In the genomic region with DNA sequence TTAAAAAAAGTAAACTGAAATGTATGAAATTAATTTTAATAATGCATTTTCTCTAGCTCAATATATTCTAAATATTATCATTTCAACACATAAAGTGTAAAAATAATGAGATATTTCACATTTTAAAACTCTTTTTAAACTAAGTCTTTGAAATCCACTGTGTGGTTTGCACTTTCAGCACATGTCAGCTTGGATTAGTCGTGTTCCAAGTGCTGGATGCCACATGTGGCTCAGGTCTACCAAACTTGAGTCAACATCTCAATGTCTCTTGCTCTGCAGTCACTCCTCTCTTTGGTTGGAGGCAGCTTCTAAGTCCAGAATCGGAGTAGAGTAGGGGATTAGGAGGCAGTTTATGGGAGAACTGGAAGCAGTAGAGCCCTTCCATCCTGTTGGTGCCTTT, we compare ENCODE assay signal across 20 cellular contexts.
DNase-seq lines count a peak whose midpoint lies in the region; ATAC-seq and TF ChIP-seq lines count a peak whose summit lies in the region.
"Had no signal": no experiment of that assay in that cellular context is flagged by ENCODE, and none has a peak within 500 bp of the region (broad histone marks: within the 10 kb centered on the region; RNA-seq: fewer than 3 reads in every experiment).

No MANE protein-coding gene starts in this region.

- H3K27me3 Mint-ChIP-seq in neural progenitor cell (ENCODE audit: insufficient read depth, low read depth), result peaks cover 2% of the 10 kb centered on the region

- no peak; the same call in 2 of the 3 replicates for ATAC-seq in SK-N-SH treated with all-trans-retinoic acid at 6 μM for 48 hours
- ATAC-seq: Panc1 had no signal

- H3K27me3 ChIP-seq in SK-N-SH (ENCODE audit: insufficient read depth) (no peaks in the 10 kb centered on the region), adipocyte (replicated peaks; ENCODE audit: control insufficient read depth, insufficient read depth, low read length) (no peaks in the 10 kb centered on the region), neural progenitor cell (no peaks in the 10 kb centered on the region), prostate gland (replicated peaks; ENCODE audit: insufficient read depth) (no peaks in the 10 kb centered on the region), SJCRH30 (no peaks in the 10 kb centered on the region; the same call in 1 of the 2 replicates)
- H3K27me3 ChIP-seq: MG63 had no signal

- POLR2A ChIA-PET in SK-N-SH (lab: Yijun Ruan, JAX), result no interaction called here

- CTCF ChIA-PET in SK-N-SH (lab: Yijun Ruan, JAX), result interaction anchor here (0.6 to 1.7 kb wide), 2 partner anchors 75 to 494 kb away, joined by 3 read pairs; no protein-coding TSS in a partner anchor

- H3K4me3 ChIP-seq in SK-N-SH (ENCODE audit: low read depth in 2 of 2, low read length in 1 of 2), result no peak overlapping the region
- H3K4me3 ChIP-seq in adipocyte (ENCODE audit: low read length), result no peak overlapping the region
- no peak overlapping the region for H3K4me3 ChIP-seq in neural progenitor cell
- no peak overlapping the region for H3K4me3 ChIP-seq in prostate gland
- H3K4me3 ChIP-seq in SJCRH30, result no peak overlapping the region
- H3K4me3 ChIP-seq: MG63 had no signal

- H3K4me2 ChIP-seq in SK-N-SH, result no peak overlapping the region
- no peak overlapping the region for H3K4me2 ChIP-seq in neural progenitor cell

- no peaks in the 10 kb centered on the region for H3K79me2 ChIP-seq in SK-N-SH (ENCODE audit: insufficient read depth)
- H3K79me2 ChIP-seq in neural progenitor cell (ENCODE audit: low read depth), result no peaks in the 10 kb centered on the region

- no peak for DNase-seq in SK-N-SH
- DNase-seq in adipocyte (ENCODE audit: low read depth), result peak; percentile 49
- peak; percentile 20 for DNase-seq in kidney tubule cell (ENCODE audit: low spot score)
- DNase-seq in neural progenitor cell (ENCODE audit: low spot score), result no peak
- DNase-seq in prostate gland (ENCODE audit: low spot score), result no peak
- no peak for DNase-seq in SJCRH30
- no peak for DNase-seq in activated T-cell treated with anti-CD3 and anti-CD28 coated beads, Interleukin-2, amount 50 U/mL, for 48 hours
- DNase-seq: EL; GF-D8; Kasumi-1; MG63; NCI-H1092; NCI-H1436; NCI-H187 treated with DMSO at 0.1 percent for 48 hours; NCI-H2107; NK-92 treated with Interleukin-12 subunit alpha and Interleukin-12 subunit beta, amount 100 ng/mL, for 24 hours; SIG-M5 had no signal

- H3K36me3 Mint-ChIP-seq in neural progenitor cell, result no peaks in the 10 kb centered on the region

- no peak overlapping the region for H3K27ac Mint-ChIP-seq in neural progenitor cell

- H3F3A ChIP-seq in SK-N-SH (replicated peaks; ENCODE audit: insufficient read depth) (no peaks in the 10 kb centered on the region), neural progenitor cell (ENCODE audit: low read depth) (peaks cover 4% of the 10 kb centered on the region)

- TF ChIP-seq EP300 in SK-N-SH (IDR thresholded peaks at IDR 0.05; ENCODE audit: borderline replicate concordance in 1 of 2, low read depth in 1 of 2, low read length in 1 of 2), result no peak

- no peak overlapping the region for H3K9ac ChIP-seq in SK-N-SH
- H3K9ac ChIP-seq in adipocyte (ENCODE audit: low read length), result no peak overlapping the region
- no peak overlapping the region for H3K9ac ChIP-seq in neural progenitor cell

- no peaks in the 10 kb centered on the region for H3K9me3 Mint-ChIP-seq in neural progenitor cell

- 77% methylated on average over 2 of the region's 2 CpGs for WGBS in SK-N-SH (ENCODE audit: low lambda C conversion rate)
- WGBS in prostate gland, result 93% methylated on average over 2 of the region's 2 CpGs

- H2AFZ ChIP-seq in SK-N-SH (ENCODE audit: low read depth), result no peak overlapping the region
- no peak overlapping the region for H2AFZ ChIP-seq in neural progenitor cell (replicated peaks)

- no peak for TF ChIP-seq RAD21 in SK-N-SH (IDR thresholded peaks at IDR 0.05; ENCODE audit: low read length)

- intact Hi-C loops in prostate gland (cut with DNase I), result no loop called here

- peaks cover 34% of the 10 kb centered on the region for H3K4me1 Mint-ChIP-seq in neural progenitor cell

- no peaks in the 10 kb centered on the region for H4K20me1 ChIP-seq in SK-N-SH (ENCODE audit: insufficient read depth)
- H4K20me1 ChIP-seq in neural progenitor cell (ENCODE audit: low read depth), result no peaks in the 10 kb centered on the region

- no peaks in the 10 kb centered on the region for H3K36me3 ChIP-seq in SK-N-SH (replicated peaks in 1 of 2; ENCODE audit: control insufficient read depth in 1 of 2, insufficient read depth in 2 of 2, low read length in 1 of 2)
- no peaks in the 10 kb centered on the region for H3K36me3 ChIP-seq in adipocyte (ENCODE audit: control insufficient read depth, insufficient read depth, low read length, severe bottlenecking)
- no peaks in the 10 kb centered on the region for H3K36me3 ChIP-seq in neural progenitor cell
- H3K36me3 ChIP-seq in prostate gland, result no peaks in the 10 kb centered on the region
- H3K36me3 ChIP-seq in SJCRH30, result no peaks in the 10 kb centered on the region
- H3K36me3 ChIP-seq: MG63 had no signal

- H3K4me3 Mint-ChIP-seq in neural progenitor cell, result no peak overlapping the region

- H3K9me2 ChIP-seq in SK-N-SH, result no peaks in the 10 kb centered on the region

- TF ChIP-seq CTCF in SK-N-SH (IDR thresholded peaks at IDR 0.05) (no peak), neural progenitor cell (IDR thresholded peaks at IDR 0.05) (no peak), prostate gland (IDR thresholded peaks at IDR 0.05) (no peak)

- H3K9me3 ChIP-seq in SK-N-SH (no peaks in the 10 kb centered on the region), adipocyte (ENCODE audit: control insufficient read depth, low read length) (no peaks in the 10 kb centered on the region), neural progenitor cell (ENCODE audit: low read depth) (no peaks in the 10 kb centered on the region), prostate gland (no peaks in the 10 kb centered on the region), SJCRH30 (replicated peaks) (no peaks in the 10 kb centered on the region)
- H3K9me3 ChIP-seq: MG63 had no signal

- H3K4me1 ChIP-seq in SK-N-SH (ENCODE audit: control insufficient read depth in 1 of 2, insufficient read depth in 2 of 2, low read depth in 1 of 2, low read length in 1 of 2), result peaks cover 6 to 14% of the 10 kb centered on the region in 2 experiments; a peak in 3 of 4 replicates
- H3K4me1 ChIP-seq in adipocyte (ENCODE audit: control insufficient read depth, insufficient read depth, low read length), result peaks cover 10% of the 10 kb centered on the region
- H3K4me1 ChIP-seq in neural progenitor cell, result peaks cover 19% of the 10 kb centered on the region
- no peaks in the 10 kb centered on the region for H3K4me1 ChIP-seq in prostate gland (replicated peaks)
- peaks cover 9% of the 10 kb centered on the region; the same call in 1 of the 2 replicates for H3K4me1 ChIP-seq in SJCRH30

- H3K27ac ChIP-seq in SK-N-SH (ENCODE audit: low read depth in 2 of 2, low read length in 1 of 2), result no peak overlapping the region
- H3K27ac ChIP-seq in neural progenitor cell, result no peak overlapping the region
- no peak overlapping the region for H3K27ac ChIP-seq in prostate gland
- no peak overlapping the region for H3K27ac ChIP-seq in SJCRH30
- H3K27ac ChIP-seq: C4-2B had no signal

- no peak for TF ChIP-seq POLR2A in prostate gland (IDR thresholded peaks at IDR 0.05)

TF ChIP-seq in SK-N-SH, 30 proteins besides CTCF, POLR2A, EP300 and RAD21:
- TF ChIP-seq TCF12 (IDR thresholded peaks at IDR 0.05) (peak; percentile 21; the same call in 1 of the 2 replicates), RXRA (IDR thresholded peaks at IDR 0.05; ENCODE audit: borderline replicate concordance, low read depth) (no peak)

TF ChIP-seq in SK-N-SH treated with all-trans-retinoic acid at 6 μM for 48 hours, 23 proteins besides CTCF, POLR2A, EP300 and RAD21:
- TF ChIP-seq, protein P1, sequence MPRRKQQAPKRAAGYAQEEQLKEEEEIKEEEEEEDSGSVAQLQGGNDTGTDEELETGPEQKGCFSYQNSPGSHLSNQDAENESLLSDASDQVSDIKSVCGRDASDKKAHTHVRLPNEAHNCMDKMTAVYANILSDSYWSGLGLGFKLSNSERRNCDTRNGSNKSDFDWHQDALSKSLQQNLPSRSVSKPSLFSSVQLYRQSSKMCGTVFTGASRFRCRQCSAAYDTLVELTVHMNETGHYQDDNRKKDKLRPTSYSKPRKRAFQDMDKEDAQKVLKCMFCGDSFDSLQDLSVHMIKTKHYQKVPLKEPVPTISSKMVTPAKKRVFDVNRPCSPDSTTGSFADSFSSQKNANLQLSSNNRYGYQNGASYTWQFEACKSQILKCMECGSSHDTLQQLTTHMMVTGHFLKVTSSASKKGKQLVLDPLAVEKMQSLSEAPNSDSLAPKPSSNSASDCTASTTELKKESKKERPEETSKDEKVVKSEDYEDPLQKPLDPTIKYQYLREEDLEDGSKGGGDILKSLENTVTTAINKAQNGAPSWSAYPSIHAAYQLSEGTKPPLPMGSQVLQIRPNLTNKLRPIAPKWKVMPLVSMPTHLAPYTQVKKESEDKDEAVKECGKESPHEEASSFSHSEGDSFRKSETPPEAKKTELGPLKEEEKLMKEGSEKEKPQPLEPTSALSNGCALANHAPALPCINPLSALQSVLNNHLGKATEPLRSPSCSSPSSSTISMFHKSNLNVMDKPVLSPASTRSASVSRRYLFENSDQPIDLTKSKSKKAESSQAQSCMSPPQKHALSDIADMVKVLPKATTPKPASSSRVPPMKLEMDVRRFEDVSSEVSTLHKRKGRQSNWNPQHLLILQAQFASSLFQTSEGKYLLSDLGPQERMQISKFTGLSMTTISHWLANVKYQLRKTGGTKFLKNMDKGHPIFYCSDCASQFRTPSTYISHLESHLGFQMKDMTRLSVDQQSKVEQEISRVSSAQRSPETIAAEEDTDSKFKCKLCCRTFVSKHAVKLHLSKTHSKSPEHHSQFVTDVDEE (CRISPR knock-in tag; IDR thresholded peaks at IDR 0.05), result no peak
- TF ChIP-seq ISL1 (CRISPR knock-in tag; IDR thresholded peaks at IDR 0.05) (no peak), ZNF8 (CRISPR knock-in tag; IDR thresholded peaks at IDR 0.05) (no peak), ZFP30 (CRISPR knock-in tag; IDR thresholded peaks at IDR 0.05) (no peak)
- TF ChIP-seq, protein P2, sequence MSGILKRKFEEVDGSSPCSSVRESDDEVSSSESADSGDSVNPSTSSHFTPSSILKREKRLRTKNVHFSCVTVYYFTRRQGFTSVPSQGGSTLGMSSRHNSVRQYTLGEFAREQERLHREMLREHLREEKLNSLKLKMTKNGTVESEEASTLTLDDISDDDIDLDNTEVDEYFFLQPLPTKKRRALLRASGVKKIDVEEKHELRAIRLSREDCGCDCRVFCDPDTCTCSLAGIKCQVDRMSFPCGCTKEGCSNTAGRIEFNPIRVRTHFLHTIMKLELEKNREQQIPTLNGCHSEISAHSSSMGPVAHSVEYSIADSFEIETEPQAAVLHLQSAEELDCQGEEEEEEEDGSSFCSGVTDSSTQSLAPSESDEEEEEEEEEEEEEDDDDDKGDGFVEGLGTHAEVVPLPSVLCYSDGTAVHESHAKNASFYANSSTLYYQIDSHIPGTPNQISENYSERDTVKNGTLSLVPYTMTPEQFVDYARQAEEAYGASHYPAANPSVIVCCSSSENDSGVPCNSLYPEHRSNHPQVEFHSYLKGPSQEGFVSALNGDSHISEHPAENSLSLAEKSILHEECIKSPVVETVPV (CRISPR knock-in tag; IDR thresholded peaks at IDR 0.05), result no peak

Comparison
In these comparisons a context has a peak if more than half of its experiments do, and no peak if none do; other contexts are left out.
1. DNase-seq: peak in adipocyte (single experiment) and kidney tubule cell (single experiment); none in SK-N-SH (single experiment), neural progenitor cell (single experiment), prostate gland (single experiment), SJCRH30 (0 of 2) and activated T-cell treated with anti-CD3 and anti-CD28 coated beads, Interleukin-2, amount 50 U/mL, for 48 hours (0 of 2).